In the genomic region with DNA sequence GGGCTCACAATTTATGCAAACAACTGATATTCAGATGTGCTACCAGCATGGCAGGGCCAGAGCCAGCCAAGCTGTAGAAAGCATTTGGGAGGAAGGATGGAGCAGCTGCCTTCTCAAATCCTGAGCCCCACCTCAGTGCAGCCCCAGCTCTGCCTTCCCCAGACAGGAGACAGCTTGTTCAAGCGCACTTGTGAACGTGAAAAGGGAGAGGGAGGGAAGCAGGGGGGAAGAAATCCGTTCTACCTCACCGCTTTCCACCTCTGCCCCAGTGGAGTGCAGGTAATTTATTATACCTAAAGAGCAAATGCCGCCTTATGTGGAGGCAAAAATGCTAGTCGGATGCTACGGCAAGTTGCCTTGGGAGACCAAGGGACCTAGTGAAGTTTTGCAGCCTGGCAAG, we compare ENCODE assay signal across 14 cellular contexts.
A peak's percentile ranks its signal among the peaks of the same experiment; 100 is the strongest.
DNase-seq lines count a peak whose midpoint lies in the region; ATAC-seq lines count a peak whose summit lies in the region.
"Had no signal": no experiment of that assay in that cellular context is flagged by ENCODE, and none has a peak within 500 bp of the region (broad histone marks: within the 10 kb centered on the region; RNA-seq: fewer than 3 reads in every experiment).

No MANE protein-coding gene starts in this region.

- no peak for ATAC-seq in HG03439 (IDR thresholded peaks at IDR 0.05; ENCODE audit: unreplicated experiment)
- no peak for ATAC-seq in GM18907 (IDR thresholded peaks at IDR 0.05; ENCODE audit: unreplicated experiment)
- ATAC-seq: GM12878, GM23338 had no signal

- peak; percentile 6 for DNase-seq in NCI-H510A treated with DMSO at 0.1 percent for 48 hours (lab: John Stamatoyannopoulos, UW)
- DNase-seq in NCI-H510A (lab: John Stamatoyannopoulos, UW) = no peak
- peak; percentile 63 for DNase-seq in NCI-H2171 (lab: John Stamatoyannopoulos, UW)
- DNase-seq in left kidney (ENCODE audit: low read depth, low spot score) = peak; percentile 90
- DNase-seq in NCI-H2029 treated with DMSO at 0.1 percent for 48 hours (lab: John Stamatoyannopoulos, UW) = no peak
- DNase-seq in amygdala (lab: John Stamatoyannopoulos, UW) = no peak
- DNase-seq: 8988T; AML-193; CD4-positive, CD25-positive, alpha-beta regulatory T cell; H7 had no signal

Comparison
In these comparisons a context has a peak if more than half of its experiments do, and no peak if none do; other contexts are left out.
1. DNase-seq: peak in NCI-H510A treated with DMSO at 0.1 percent for 48 hours (single experiment), NCI-H2171 (single experiment) and left kidney (single experiment); none in NCI-H510A (single experiment), NCI-H2029 treated with DMSO at 0.1 percent for 48 hours (single experiment) and amygdala (0 of 56).